ENCODE assay signal across 18 cellular contexts in genomic region chr2:147485210-147485851, GRCh38.
"Had no signal": no experiment of that assay in that cellular context is flagged by ENCODE, and none has a peak within 500 bp of the region (broad histone marks: within the 10 kb centered on the region; RNA-seq: fewer than 3 reads in every experiment).

No MANE protein-coding gene starts in this region.

- ATAC-seq: gastrocnemius medialis; heart left ventricle; left ventricle myocardium superior; natural killer cell treated with Interleukin-12 subunit alpha and Interleukin-12 subunit beta and Interleukin-15 and Interleukin-18, amount 100 ng/mL, for 72 hours had no signal

- H3K27me3 ChIP-seq: gastrocnemius medialis, tibial nerve, vagina had no signal

- H3K36me3 Mint-ChIP-seq: natural killer cell treated with Interleukin-12 subunit alpha and Interleukin-12 subunit beta and Interleukin-15 and Interleukin-18, amount 100 ng/mL, for 72 hours had no signal

- H3K36me3 ChIP-seq: gastrocnemius medialis, heart left ventricle, tibial nerve, vagina had no signal

- H3K27ac ChIP-seq: dorsolateral prefrontal cortex, gastrocnemius medialis, tibial nerve, vagina had no signal

- H3K4me3 ChIP-seq: dorsolateral prefrontal cortex, gastrocnemius medialis, heart left ventricle, tibial nerve, vagina had no signal

- DNase-seq: activated CD4-positive, alpha-beta T cell treated with anti-CD3 and anti-CD28 coated beads, Interleukin-2, amount 50 U/mL, for 48 hours; activated naive CD4-positive, alpha-beta T cell treated with anti-CD3 and anti-CD28 coated beads, Interleukin-2, amount 10 ng/mL, durations not matched to agents 7 days and 5 days; activated T-cell treated with anti-CD3 and anti-CD28 coated beads, Interleukin-2, amount 50 U/mL, for 1 hour; dorsolateral prefrontal cortex; erythroblast; gastrocnemius medialis; heart left ventricle; kidney; left ventricle myocardium superior; nucleus accumbens; posterior cingulate gyrus; stimulated activated CD4-positive, alpha-beta T cell treated with anti-CD3 and anti-CD28 coated beads, Interleukin-4, amount 100 ng/mL, for 24 hours; stimulated activated naive CD4-positive, alpha-beta T cell treated with Interleukin-2 at 50 U/mL for 16 hours; substantia nigra; T1000 had no signal

- H3K27me3 Mint-ChIP-seq: natural killer cell treated with Interleukin-12 subunit alpha and Interleukin-12 subunit beta and Interleukin-15 and Interleukin-18, amount 100 ng/mL, for 72 hours had no signal

- H3K27ac Mint-ChIP-seq: activated naive CD4-positive, alpha-beta T cell treated with anti-CD3 and anti-CD28 coated beads, Interleukin-2, amount 10 ng/mL, durations not matched to agents 7 days and 5 days; natural killer cell treated with Interleukin-12 subunit alpha and Interleukin-12 subunit beta and Interleukin-15 and Interleukin-18, amount 100 ng/mL, for 72 hours had no signal

- H3K9me3 ChIP-seq: gastrocnemius medialis, heart left ventricle, tibial nerve, vagina had no signal

- H3K4me3 Mint-ChIP-seq: activated naive CD4-positive, alpha-beta T cell treated with anti-CD3 and anti-CD28 coated beads, Interleukin-2, amount 10 ng/mL, durations not matched to agents 7 days and 5 days; natural killer cell treated with Interleukin-12 subunit alpha and Interleukin-12 subunit beta and Interleukin-15 and Interleukin-18, amount 100 ng/mL, for 72 hours had no signal

- H3K9me3 Mint-ChIP-seq: activated naive CD4-positive, alpha-beta T cell treated with anti-CD3 and anti-CD28 coated beads, Interleukin-2, amount 10 ng/mL, durations not matched to agents 7 days and 5 days; natural killer cell treated with Interleukin-12 subunit alpha and Interleukin-12 subunit beta and Interleukin-15 and Interleukin-18, amount 100 ng/mL, for 72 hours had no signal

- H3K4me1 ChIP-seq: tibial nerve, vagina had no signal
